Comparison of ENCODE assay signal across 10 cellular contexts in the genomic region with DNA sequence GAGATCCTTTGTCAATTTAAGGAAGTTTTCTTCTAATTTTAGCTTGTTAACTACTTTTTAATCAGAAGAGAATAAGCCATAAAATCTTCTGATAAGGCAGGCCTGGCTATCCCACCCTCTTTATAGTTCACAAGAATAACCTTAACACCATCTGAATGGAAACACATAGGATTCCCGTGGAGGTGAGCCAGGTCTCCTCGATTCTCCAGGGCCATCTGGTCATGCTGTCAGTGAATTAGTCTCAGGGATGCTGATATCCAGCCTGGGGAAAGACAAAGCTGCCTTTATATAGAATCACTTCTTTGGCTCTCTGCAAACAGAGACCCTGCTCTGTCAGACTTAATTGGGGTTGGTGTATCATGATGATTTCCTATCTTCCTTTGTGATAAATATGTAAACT.
"Had no signal": no experiment of that assay in that cellular context is flagged by ENCODE, and none has a peak within 500 bp of the region (broad histone marks: within the 10 kb centered on the region; RNA-seq: fewer than 3 reads in every experiment).

No MANE protein-coding gene starts in this region.

- H3K4me3 ChIP-seq: lower lobe of right lung, tibial artery, uterus had no signal

- H3K27ac Mint-ChIP-seq: activated T-helper 1 cell treated with anti-CD3 and anti-CD28 coated beads, Interleukin-12 subunit alpha, Interleukin-12 subunit beta, Interleukin-2, Interleukin-4 antibody, amounts not matched to agents 30 ng/mL and 10 ng/mL and 1 ng/mL, durations not matched to agents 14 hours and 24 hours and 36 hours had no signal

- H3K4me1 ChIP-seq: esophagus squamous epithelium, tibial artery, uterus had no signal

- H3K27ac ChIP-seq: esophagus squamous epithelium, lower lobe of right lung, tibial artery, uterus had no signal

- H3K27me3 Mint-ChIP-seq: naive B cell had no signal

- H3K36me3 Mint-ChIP-seq: naive B cell had no signal

- H3K27me3 ChIP-seq: uterus had no signal

- H3K4me3 Mint-ChIP-seq: activated T-helper 1 cell treated with anti-CD3 and anti-CD28 coated beads, Interleukin-12 subunit alpha, Interleukin-12 subunit beta, Interleukin-2, Interleukin-4 antibody, amounts not matched to agents 30 ng/mL and 10 ng/mL and 1 ng/mL, durations not matched to agents 14 hours and 24 hours and 36 hours had no signal

- FAIRE-seq: small intestine had no signal

- H3K9me3 ChIP-seq: esophagus squamous epithelium, lower lobe of right lung, tibial artery, uterus had no signal

- DNase-seq: activated naive CD4-positive, alpha-beta T cell treated with Interleukin-2 at 50 U/mL for 16 hours; esophagus squamous epithelium; glutamatergic neuron; left cardiac atrium; lower lobe of right lung; naive B cell; uterus had no signal

- H3K36me3 ChIP-seq: esophagus squamous epithelium, lower lobe of right lung, tibial artery, uterus had no signal
